Comparison of ENCODE assay signal across 12 cellular contexts in the genomic region with DNA sequence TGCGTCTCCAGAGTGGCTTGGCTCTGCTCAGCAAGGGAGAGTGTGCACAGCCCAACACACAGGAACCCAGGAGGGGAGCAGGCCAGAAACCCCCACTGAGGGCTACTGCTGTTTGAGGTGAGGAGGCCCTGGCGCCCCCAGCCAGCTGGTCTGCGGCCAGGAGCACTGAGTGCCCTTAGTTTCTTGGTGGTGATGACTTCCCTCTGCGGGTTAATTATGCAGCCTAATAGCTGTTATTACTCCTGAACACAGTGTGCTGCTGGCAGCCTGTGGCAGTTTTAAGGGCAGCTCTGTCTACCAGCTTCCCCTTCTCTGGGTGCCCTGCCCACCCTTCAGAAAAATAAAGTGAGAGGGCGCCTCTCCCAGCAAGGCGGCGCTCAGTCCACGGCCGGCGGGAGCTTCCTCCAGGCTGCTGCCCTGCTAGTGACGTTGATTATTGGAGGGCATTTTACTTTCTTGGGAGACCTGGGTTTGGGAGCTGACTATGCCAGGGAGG. TPM values are rescaled to one million over a fixed set of nuclear protein-coding genes. Genes with fewer than 3 reads are reported as not detected.
A peak's percentile ranks its signal among the peaks of the same experiment; 100 is the strongest.
DNase-seq lines count a peak whose midpoint lies in the region; ATAC-seq, FAIRE-seq and TF ChIP-seq lines count a peak whose summit lies in the region.
"Had no signal": no experiment of that assay in that cellular context is flagged by ENCODE, and none has a peak within 500 bp of the region (broad histone marks: within the 10 kb centered on the region; RNA-seq: fewer than 3 reads in every experiment).

No MANE protein-coding gene starts in this region.

- CTCF ChIA-PET in HEK293 (lab: Yijun Ruan, JAX), result interaction anchor here (0.8 to 1.0 kb wide), 4 partner anchors 20 to 50 kb away, joined by 3 to 4 read pairs (median 3); no protein-coding TSS in a partner anchor

- H3K36me3 ChIP-seq in HEK293 (ENCODE audit: control insufficient read depth in 2 of 2, insufficient read depth in 1 of 2, low read length in 2 of 2) (no peaks in the 10 kb centered on the region), small intestine (ENCODE audit: control insufficient read depth in 2 of 2, insufficient read depth in 2 of 2, low read length in 2 of 2) (no peaks in the 10 kb centered on the region)
- H3K36me3 ChIP-seq: colonic mucosa had no signal

- intact Hi-C loops in left ventricle myocardium superior (cut with micrococcal nuclease) (no loop called here), sciatic nerve (cut with DNase I) (no loop called here)

- POLR2A ChIA-PET in HEK293 (lab: Yijun Ruan, JAX), result interaction anchor here (1.5 kb wide), 1 partner anchor 19 kb away, joined by 7 read pairs; a partner anchor contains a TSS

- H3K9me3 ChIP-seq in HEK293 (ENCODE audit: control insufficient read depth, insufficient read depth, low read depth, low read length) (no peaks in the 10 kb centered on the region), small intestine (ENCODE audit: control insufficient read depth, low read depth) (no peaks in the 10 kb centered on the region)
- H3K9me3 ChIP-seq: colonic mucosa had no signal

- WGBS in small intestine, 3 donors, result 66 to 74% (median 67%) methylated on average over 9 to 11 of the region's 11 CpGs

- ATAC-seq in left ventricle myocardium superior (peak; percentile 72), sciatic nerve (peak; percentile 44)

- H3K27ac ChIP-seq in HEK293 (ENCODE audit: extremely low read depth, low read depth, low read length) (no peak overlapping the region), small intestine (ENCODE audit: low read depth in 1 of 2, low read length in 1 of 2) (no peak overlapping the region)
- H3K27ac ChIP-seq: colonic mucosa had no signal

- no peaks in the 10 kb centered on the region for H3K4me1 ChIP-seq in HEK293 (ENCODE audit: control insufficient read depth, insufficient read depth, low read length)
- peaks cover 0 to 2% of the 10 kb centered on the region in 2 donors for H3K4me1 ChIP-seq in small intestine (ENCODE audit: control insufficient read depth in 2 of 2, insufficient read depth in 1 of 2, low read depth in 1 of 2, low read length in 1 of 2)
- H3K4me1 ChIP-seq: colonic mucosa had no signal

- DNase-seq in NCI-H774 (lab: John Stamatoyannopoulos, UW), result peak; percentile 13
- DNase-seq in left ventricle myocardium superior, result peak; percentile 66
- no peak for DNase-seq in sciatic nerve (ENCODE audit: low spot score)
- no peak for DNase-seq in small intestine
- DNase-seq in T-helper 2 cell, result no peak
- no peak for DNase-seq in HPDE6-E6E7 (ENCODE audit: extremely low spot score)
- no peak for DNase-seq in GOT3 (lab: John Stamatoyannopoulos, UW)
- DNase-seq: activated naive CD4-positive, alpha-beta T cell treated with anti-CD3 and anti-CD28 coated beads, Interleukin-2, amount 10 ng/mL, durations not matched to agents 7 days and 5 days; colonic mucosa; NCI-H524 had no signal

- H3K4me3 ChIP-seq in HEK293 (ENCODE audit: low read depth, low read length), result no peak overlapping the region
- H3K4me3 ChIP-seq in small intestine (ENCODE audit: low read depth in 1 of 2, low read length in 2 of 2), result no peak overlapping the region
- H3K4me3 ChIP-seq: colonic mucosa had no signal

- no peak for FAIRE-seq in small intestine (lab: Jason Lieb, UNC)
- FAIRE-seq: H54 had no signal

- no peaks in the 10 kb centered on the region for H3K27me3 ChIP-seq in small intestine (ENCODE audit: control insufficient read depth in 2 of 2, insufficient read depth in 2 of 2, low read length in 2 of 2)
- H3K27me3 ChIP-seq: colonic mucosa had no signal

- no peak for TF ChIP-seq CTCF in HEK293 (tag by site-specific recombination; IDR thresholded peaks at IDR 0.05)

TF ChIP-seq in HEK293, 187 proteins besides CTCF, POLR2A, EP300 and RAD21:
- TF ChIP-seq ZNF19 (tag by site-specific recombination; IDR thresholded peaks at IDR 0.05; ENCODE audit: low read depth) (no peak), ZIC2 (tag by site-specific recombination; IDR thresholded peaks at IDR 0.05) (peak; percentile 31; the same call in 1 of the 2 replicates), ZNF792 (tag by site-specific recombination; IDR thresholded peaks at IDR 0.05) (no peak), ZNF174 (tag by site-specific recombination; IDR thresholded peaks at IDR 0.05) (no peak), ZNF473 (tag by site-specific recombination; IDR thresholded peaks at IDR 0.05) (no peak)

RNA-seq across cellular contexts. Expression of a gene that starts 19.2 kb away (rescaled TPM):
- 54.0 TPM for total RNA-seq in left ventricle myocardium superior
- total RNA-seq in sciatic nerve, result 3.5 TPM
- polyA plus RNA-seq in small intestine, result 10 to 100 TPM; 21.9 to 25.4 (median 25.3) TPM

Comparison
In these comparisons a context has a peak if more than half of its experiments do, and no peak if none do; other contexts are left out.
1. DNase-seq: peak in NCI-H774 (single experiment) and left ventricle myocardium superior (single experiment); none in sciatic nerve (single experiment), small intestine (single experiment), T-helper 2 cell (0 of 5), HPDE6-E6E7 (single experiment) and GOT3 (single experiment).
2. RNA of a gene that starts 19.2 kb away (total RNA-seq): 54.0 TPM in left ventricle myocardium superior (single experiment); 3.5 TPM in sciatic nerve (single experiment); every median in the first group is over 10 times any median in the second.